Comparison of ENCODE assay signal across 2 cellular contexts in genomic region chr5:143977891-143978448, GRCh38.
A peak's percentile ranks its signal among the peaks of the same experiment; 100 is the strongest.
TF ChIP-seq lines count a peak whose summit lies in the region.

No MANE protein-coding gene starts in this region.

TF ChIP-seq in SK-N-SH, 30 proteins besides CTCF, POLR2A, EP300 and RAD21 (continued from another document):
- TF ChIP-seq MXI1 (IDR thresholded peaks at IDR 0.05; ENCODE audit: low read depth, low read length) (no peak), NFIC (IDR thresholded peaks at IDR 0.05; ENCODE audit: borderline replicate concordance) (0 out of 2 replicates have a peak, but pooled peaks have one; percentile 9), TAF1 (IDR thresholded peaks at IDR 0.05; ENCODE audit: borderline replicate concordance, low read depth, low read length) (no peak), GATA2 (CRISPR knock-in tag; IDR thresholded peaks at IDR 0.05) (no peak), TCF12 (IDR thresholded peaks at IDR 0.05) (no peak), FOSL2 (IDR thresholded peaks at IDR 0.05; ENCODE audit: borderline replicate concordance, low read depth) (0 out of 2 replicates have a peak, but pooled peaks have one; percentile 3)
- TF ChIP-seq, protein P1, sequence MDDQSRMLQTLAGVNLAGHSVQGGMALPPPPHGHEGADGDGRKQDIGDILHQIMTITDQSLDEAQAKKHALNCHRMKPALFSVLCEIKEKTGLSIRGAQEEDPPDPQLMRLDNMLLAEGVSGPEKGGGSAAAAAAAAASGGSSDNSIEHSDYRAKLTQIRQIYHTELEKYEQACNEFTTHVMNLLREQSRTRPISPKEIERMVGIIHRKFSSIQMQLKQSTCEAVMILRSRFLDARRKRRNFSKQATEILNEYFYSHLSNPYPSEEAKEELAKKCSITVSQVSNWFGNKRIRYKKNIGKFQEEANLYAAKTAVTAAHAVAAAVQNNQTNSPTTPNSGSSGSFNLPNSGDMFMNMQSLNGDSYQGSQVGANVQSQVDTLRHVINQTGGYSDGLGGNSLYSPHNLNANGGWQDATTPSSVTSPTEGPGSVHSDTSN (IDR thresholded peaks at IDR 0.05) = no peak

TF ChIP-seq in SK-N-SH treated with all-trans-retinoic acid at 6 μM for 48 hours, 23 proteins besides CTCF, POLR2A, EP300 and RAD21:
- TF ChIP-seq POU6F1 (CRISPR knock-in tag; IDR thresholded peaks at IDR 0.05; ENCODE audit: borderline replicate concordance, low read depth) (no peak), TOX (CRISPR knock-in tag; IDR thresholded peaks at IDR 0.05; ENCODE audit: borderline replicate concordance) (no peak), CSDC2 (CRISPR knock-in tag; IDR thresholded peaks at IDR 0.05) (no peak), CREB5 (CRISPR knock-in tag; IDR thresholded peaks at IDR 0.05; ENCODE audit: low read depth) (no peak), ISL1 (CRISPR knock-in tag; IDR thresholded peaks at IDR 0.05) (no peak), SNAI2 (CRISPR knock-in tag; IDR thresholded peaks at IDR 0.05) (no peak), OSR1 (CRISPR knock-in tag; IDR thresholded peaks at IDR 0.05) (no peak), TCF4 (CRISPR knock-in tag; IDR thresholded peaks at IDR 0.05; ENCODE audit: borderline replicate concordance) (no peak), ZC3H10 (CRISPR knock-in tag; IDR thresholded peaks at IDR 0.05) (no peak), CSRNP3 (CRISPR knock-in tag; IDR thresholded peaks at IDR 0.05) (no peak), ESRRG (CRISPR knock-in tag; IDR thresholded peaks at IDR 0.05) (no peak)
- TF ChIP-seq, protein P2, sequence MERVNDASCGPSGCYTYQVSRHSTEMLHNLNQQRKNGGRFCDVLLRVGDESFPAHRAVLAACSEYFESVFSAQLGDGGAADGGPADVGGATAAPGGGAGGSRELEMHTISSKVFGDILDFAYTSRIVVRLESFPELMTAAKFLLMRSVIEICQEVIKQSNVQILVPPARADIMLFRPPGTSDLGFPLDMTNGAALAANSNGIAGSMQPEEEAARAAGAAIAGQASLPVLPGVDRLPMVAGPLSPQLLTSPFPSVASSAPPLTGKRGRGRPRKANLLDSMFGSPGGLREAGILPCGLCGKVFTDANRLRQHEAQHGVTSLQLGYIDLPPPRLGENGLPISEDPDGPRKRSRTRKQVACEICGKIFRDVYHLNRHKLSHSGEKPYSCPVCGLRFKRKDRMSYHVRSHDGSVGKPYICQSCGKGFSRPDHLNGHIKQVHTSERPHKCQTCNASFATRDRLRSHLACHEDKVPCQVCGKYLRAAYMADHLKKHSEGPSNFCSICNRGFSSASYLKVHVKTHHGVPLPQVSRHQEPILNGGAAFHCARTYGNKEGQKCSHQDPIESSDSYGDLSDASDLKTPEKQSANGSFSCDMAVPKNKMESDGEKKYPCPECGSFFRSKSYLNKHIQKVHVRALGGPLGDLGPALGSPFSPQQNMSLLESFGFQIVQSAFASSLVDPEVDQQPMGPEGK (CRISPR knock-in tag; IDR thresholded peaks at IDR 0.05; ENCODE audit: borderline replicate concordance) = no peak
